Comparison of ENCODE assay signal across 1 cellular context in the genomic region with DNA sequence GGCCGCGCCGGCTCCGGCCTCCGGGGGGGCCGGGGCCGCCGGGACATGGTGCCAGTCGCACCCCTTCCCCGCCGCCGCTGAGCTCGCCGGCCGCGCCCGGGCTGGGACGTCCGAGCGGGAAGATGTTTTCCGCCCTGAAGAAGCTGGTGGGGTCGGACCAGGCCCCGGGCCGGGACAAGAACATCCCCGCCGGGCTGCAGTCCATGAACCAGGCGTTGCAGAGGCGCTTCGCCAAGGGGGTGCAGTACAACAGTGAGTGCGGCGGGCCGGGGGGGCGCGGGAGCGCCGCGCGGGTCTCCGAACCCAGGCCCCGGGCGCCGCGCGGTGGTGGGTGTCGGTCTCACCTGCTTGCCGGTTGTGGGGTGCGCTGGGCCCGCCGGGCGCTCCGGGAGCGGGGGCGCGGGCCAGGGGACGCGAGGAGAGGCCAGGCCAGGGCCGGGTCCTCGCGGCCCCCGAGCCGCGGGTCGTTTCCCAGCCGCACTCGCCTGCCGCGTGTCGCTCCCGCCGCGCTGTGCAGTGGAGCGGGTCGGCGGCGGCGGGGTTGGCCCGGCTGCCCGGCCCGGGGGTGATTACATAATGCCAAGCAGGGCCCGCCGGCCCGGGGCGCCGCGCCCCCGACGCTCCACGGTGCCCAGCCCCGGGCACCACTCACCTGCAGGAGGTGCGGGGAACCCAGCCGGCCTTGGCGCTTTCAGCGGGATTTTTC.
TF ChIP-seq lines count a peak whose summit lies in the region.

No MANE protein-coding gene starts in this region.

TF ChIP-seq in GM23338, 12 proteins besides CTCF, POLR2A, EP300 and RAD21:
- TF ChIP-seq, protein P1, sequence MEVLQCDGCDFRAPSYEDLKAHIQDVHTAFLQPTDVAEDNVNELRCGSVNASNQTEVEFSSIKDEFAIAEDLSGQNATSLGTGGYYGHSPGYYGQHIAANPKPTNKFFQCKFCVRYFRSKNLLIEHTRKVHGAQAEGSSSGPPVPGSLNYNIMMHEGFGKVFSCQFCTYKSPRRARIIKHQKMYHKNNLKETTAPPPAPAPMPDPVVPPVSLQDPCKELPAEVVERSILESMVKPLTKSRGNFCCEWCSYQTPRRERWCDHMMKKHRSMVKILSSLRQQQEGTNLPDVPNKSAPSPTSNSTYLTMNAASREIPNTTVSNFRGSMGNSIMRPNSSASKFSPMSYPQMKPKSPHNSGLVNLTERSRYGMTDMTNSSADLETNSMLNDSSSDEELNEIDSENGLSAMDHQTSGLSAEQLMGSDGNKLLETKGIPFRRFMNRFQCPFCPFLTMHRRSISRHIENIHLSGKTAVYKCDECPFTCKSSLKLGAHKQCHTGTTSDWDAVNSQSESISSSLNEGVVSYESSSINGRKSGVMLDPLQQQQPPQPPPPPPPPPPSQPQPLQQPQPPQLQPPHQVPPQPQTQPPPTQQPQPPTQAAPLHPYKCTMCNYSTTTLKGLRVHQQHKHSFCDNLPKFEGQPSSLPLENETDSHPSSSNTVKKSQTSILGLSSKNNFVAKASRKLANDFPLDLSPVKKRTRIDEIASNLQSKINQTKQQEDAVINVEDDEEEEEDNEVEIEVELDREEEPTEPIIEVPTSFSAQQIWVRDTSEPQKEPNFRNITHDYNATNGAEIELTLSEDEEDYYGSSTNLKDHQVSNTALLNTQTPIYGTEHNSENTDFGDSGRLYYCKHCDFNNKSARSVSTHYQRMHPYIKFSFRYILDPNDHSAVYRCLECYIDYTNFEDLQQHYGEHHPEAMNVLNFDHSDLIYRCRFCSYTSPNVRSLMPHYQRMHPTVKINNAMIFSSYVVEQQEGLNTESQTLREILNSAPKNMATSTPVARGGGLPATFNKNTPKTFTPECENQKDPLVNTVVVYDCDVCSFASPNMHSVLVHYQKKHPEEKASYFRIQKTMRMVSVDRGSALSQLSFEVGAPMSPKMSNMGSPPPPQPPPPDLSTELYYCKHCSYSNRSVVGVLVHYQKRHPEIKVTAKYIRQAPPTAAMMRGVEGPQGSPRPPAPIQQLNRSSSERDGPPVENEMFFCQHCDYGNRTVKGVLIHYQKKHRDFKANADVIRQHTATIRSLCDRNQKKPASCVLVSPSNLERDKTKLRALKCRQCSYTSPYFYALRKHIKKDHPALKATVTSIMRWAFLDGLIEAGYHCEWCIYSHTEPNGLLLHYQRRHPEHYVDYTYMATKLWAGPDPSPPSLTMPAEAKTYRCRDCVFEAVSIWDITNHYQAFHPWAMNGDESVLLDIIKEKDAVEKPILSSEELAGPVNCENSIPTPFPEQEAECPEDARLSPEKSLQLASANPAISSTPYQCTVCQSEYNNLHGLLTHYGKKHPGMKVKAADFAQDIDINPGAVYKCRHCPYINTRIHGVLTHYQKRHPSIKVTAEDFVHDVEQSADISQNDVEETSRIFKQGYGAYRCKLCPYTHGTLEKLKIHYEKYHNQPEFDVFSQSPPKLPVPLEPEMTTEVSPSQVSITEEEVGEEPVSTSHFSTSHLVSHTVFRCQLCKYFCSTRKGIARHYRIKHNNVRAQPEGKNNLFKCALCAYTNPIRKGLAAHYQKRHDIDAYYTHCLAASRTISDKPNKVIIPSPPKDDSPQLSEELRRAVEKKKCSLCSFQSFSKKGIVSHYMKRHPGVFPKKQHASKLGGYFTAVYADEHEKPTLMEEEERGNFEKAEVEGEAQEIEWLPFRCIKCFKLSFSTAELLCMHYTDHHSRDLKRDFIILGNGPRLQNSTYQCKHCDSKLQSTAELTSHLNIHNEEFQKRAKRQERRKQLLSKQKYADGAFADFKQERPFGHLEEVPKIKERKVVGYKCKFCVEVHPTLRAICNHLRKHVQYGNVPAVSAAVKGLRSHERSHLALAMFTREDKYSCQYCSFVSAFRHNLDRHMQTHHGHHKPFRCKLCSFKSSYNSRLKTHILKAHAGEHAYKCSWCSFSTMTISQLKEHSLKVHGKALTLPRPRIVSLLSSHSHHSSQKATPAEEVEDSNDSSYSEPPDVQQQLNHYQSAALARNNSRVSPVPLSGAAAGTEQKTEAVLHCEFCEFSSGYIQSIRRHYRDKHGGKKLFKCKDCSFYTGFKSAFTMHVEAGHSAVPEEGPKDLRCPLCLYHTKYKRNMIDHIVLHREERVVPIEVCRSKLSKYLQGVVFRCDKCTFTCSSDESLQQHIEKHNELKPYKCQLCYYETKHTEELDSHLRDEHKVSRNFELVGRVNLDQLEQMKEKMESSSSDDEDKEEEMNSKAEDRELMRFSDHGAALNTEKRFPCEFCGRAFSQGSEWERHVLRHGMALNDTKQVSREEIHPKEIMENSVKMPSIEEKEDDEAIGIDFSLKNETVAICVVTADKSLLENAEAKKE (CRISPR knock-in tag; IDR thresholded peaks at IDR 0.05), result no peak
- TF ChIP-seq STAT1 (IDR thresholded peaks at IDR 0.05; ENCODE audit: unreplicated experiment) (no peak), JUNB (IDR thresholded peaks at IDR 0.05; ENCODE audit: unreplicated experiment) (no peak), NANOG (IDR thresholded peaks at IDR 0.05; ENCODE audit: borderline replicate concordance) (no peak), ZNF331 (CRISPR knock-in tag; IDR thresholded peaks at IDR 0.05; ENCODE audit: low read depth) (no peak), EZH2phosphoT487 (IDR thresholded peaks at IDR 0.05; ENCODE audit: unreplicated experiment) (no peak), ZNF114 (CRISPR knock-in tag; IDR thresholded peaks at IDR 0.05) (no peak)
- TF ChIP-seq, protein P2, sequence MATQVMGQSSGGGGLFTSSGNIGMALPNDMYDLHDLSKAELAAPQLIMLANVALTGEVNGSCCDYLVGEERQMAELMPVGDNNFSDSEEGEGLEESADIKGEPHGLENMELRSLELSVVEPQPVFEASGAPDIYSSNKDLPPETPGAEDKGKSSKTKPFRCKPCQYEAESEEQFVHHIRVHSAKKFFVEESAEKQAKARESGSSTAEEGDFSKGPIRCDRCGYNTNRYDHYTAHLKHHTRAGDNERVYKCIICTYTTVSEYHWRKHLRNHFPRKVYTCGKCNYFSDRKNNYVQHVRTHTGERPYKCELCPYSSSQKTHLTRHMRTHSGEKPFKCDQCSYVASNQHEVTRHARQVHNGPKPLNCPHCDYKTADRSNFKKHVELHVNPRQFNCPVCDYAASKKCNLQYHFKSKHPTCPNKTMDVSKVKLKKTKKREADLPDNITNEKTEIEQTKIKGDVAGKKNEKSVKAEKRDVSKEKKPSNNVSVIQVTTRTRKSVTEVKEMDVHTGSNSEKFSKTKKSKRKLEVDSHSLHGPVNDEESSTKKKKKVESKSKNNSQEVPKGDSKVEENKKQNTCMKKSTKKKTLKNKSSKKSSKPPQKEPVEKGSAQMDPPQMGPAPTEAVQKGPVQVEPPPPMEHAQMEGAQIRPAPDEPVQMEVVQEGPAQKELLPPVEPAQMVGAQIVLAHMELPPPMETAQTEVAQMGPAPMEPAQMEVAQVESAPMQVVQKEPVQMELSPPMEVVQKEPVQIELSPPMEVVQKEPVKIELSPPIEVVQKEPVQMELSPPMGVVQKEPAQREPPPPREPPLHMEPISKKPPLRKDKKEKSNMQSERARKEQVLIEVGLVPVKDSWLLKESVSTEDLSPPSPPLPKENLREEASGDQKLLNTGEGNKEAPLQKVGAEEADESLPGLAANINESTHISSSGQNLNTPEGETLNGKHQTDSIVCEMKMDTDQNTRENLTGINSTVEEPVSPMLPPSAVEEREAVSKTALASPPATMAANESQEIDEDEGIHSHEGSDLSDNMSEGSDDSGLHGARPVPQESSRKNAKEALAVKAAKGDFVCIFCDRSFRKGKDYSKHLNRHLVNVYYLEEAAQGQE (IDR thresholded peaks at IDR 0.05; ENCODE audit: unreplicated experiment), result no peak
